In the genomic region with DNA sequence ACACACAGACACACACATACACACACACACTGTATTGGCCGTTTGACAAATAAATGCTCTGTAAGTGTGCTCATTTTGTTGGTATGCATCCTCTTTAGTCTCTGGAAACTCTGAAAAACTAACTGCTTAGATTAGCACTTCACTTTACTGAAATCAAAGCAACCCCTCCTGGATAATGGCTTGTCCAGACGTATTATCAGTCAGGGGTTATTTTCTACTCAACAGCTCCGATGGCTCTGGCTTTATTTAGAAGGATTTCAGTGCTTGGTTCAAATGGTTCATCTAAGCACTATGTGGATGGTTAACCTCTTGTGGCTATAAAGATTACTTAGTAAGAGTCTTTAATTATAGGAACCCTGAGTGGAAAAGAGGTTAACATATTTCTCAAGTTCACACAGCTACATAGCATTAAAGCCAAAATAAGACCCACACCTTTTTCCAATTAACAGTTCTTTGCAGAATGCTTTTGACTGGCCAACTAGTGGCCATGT, we compare ENCODE assay signal across 23 cellular contexts.
DNase-seq lines count a peak whose midpoint lies in the region; ATAC-seq and TF ChIP-seq lines count a peak whose summit lies in the region.
"Had no signal": no experiment of that assay in that cellular context is flagged by ENCODE, and none has a peak within 500 bp of the region (broad histone marks: within the 10 kb centered on the region; RNA-seq: fewer than 3 reads in every experiment).

No MANE protein-coding gene starts in this region.

- peak; percentile 60 for DNase-seq in AG04449 (ENCODE audit: low read depth, low spot score)
- peak; percentile 67 for DNase-seq in GM04503 (ENCODE audit: low read depth)
- DNase-seq in amniotic epithelial cell (ENCODE audit: low read depth), result peak; percentile 8
- DNase-seq in fibroblast of pulmonary artery (ENCODE audit: low read depth), result peak; percentile 23
- no peak for DNase-seq in NAMALWA (ENCODE audit: low spot score)
- DNase-seq in T-helper 9 cell, result no peak
- DNase-seq in cortex of kidney (lab: John Stamatoyannopoulos, UW), result no peak
- DNase-seq: activated CD4-positive, alpha-beta T cell treated with anti-CD3 and anti-CD28 coated beads for 36 hours; activated naive CD4-positive, alpha-beta T cell treated with anti-CD3 and anti-CD28 coated beads, Interleukin-2, amount 50 U/mL, for 16 hours; aorta; endodermal cell; foreskin keratinocyte; left lung; NCI-H1105; NCI-H2081; NCI-H510A treated with DMSO at 0.1 percent for 48 hours; sigmoid colon; substantia nigra; upper lobe of right lung had no signal

- POLR2A ChIA-PET in AG04449 (lab: Yijun Ruan, JAX), result interaction anchor here (0.7 kb wide), 1 partner anchor 36 kb away, joined by 4 read pairs; no protein-coding TSS in a partner anchor

- TF ChIP-seq CTCF in AG04449 (IDR thresholded peaks at IDR 0.05; ENCODE audit: insufficient read depth, low read length, missing control alignments) (no peak), fibroblast of pulmonary artery (IDR thresholded peaks at IDR 0.05; ENCODE audit: low read length, missing control alignments) (no peak)

- H3K4me3 ChIP-seq in AG04449 (ENCODE audit: low read depth, low read length) (no peak overlapping the region), fibroblast of pulmonary artery (replicated peaks; ENCODE audit: low read depth, low read length) (no peak overlapping the region)
- H3K4me3 ChIP-seq: A549, GM12878, left lung, sigmoid colon, SJSA1, upper lobe of right lung had no signal

- CTCF ChIA-PET in AG04449 (lab: Yijun Ruan, JAX), result interaction anchor here (0.7 to 1.9 kb wide), 5 partner anchors 9 to 20 kb away, joined by 3 to 6 read pairs (median 4); no protein-coding TSS in a partner anchor

- no peak for ATAC-seq in HG03439 (IDR thresholded peaks at IDR 0.05; ENCODE audit: unreplicated experiment)
- ATAC-seq: A549; activated CD4-positive, alpha-beta T cell treated with anti-CD3 and anti-CD28 coated beads for 36 hours; foreskin keratinocyte; GM12878; left lung; upper lobe of right lung had no signal

Comparison
In these comparisons a context has a peak if more than half of its experiments do, and no peak if none do; other contexts are left out.
1. DNase-seq: peak in AG04449 (single experiment), GM04503 (single experiment), amniotic epithelial cell (single experiment) and fibroblast of pulmonary artery (single experiment); none in NAMALWA (single experiment), T-helper 9 cell (single experiment) and cortex of kidney (single experiment).